ENCODE assay signal across 24 cellular contexts in genomic region chr6:157072128-157072527, GRCh38.
"Had no signal": no experiment of that assay in that cellular context is flagged by ENCODE, and none has a peak within 500 bp of the region (broad histone marks: within the 10 kb centered on the region; RNA-seq: fewer than 3 reads in every experiment).

No MANE protein-coding gene starts in this region.

- H3K9me2 ChIP-seq: SK-N-SH had no signal

- H3K4me3 Mint-ChIP-seq: activated CD8-positive, alpha-beta T cell treated with anti-CD3 and anti-CD28 coated beads, Interleukin-2, amount 10 ng/mL, durations not matched to agents 7 days and 5 days; central memory CD8-positive, alpha-beta T cell had no signal

- H3K9ac ChIP-seq: SK-N-SH had no signal

- H3K27ac Mint-ChIP-seq: activated CD8-positive, alpha-beta T cell treated with anti-CD3 and anti-CD28 coated beads, Interleukin-2, amount 10 ng/mL, durations not matched to agents 7 days and 5 days had no signal

- H3K9me3 ChIP-seq: Peyer's patch, SJCRH30, SK-N-SH had no signal

- H3K27me3 ChIP-seq: Peyer's patch, SJCRH30 had no signal

- H3K4me2 ChIP-seq: SK-N-SH had no signal

- DNase-seq: activated CD4-positive, alpha-beta T cell treated with anti-CD3 and anti-CD28 coated beads for 48 hours; activated CD4-positive, alpha-beta T cell treated with anti-CD3 and anti-CD28 coated beads, Interleukin-2, amount 50 U/mL, for 4 hours; activated CD4-positive, CD25-positive, alpha-beta regulatory T cell treated with anti-CD3 and anti-CD28 coated beads, Interleukin-2, amount 50 U/mL, for 72 hours; activated CD8-positive, alpha-beta memory T cell treated with anti-CD3 and anti-CD28 coated beads, Interleukin-2, amount 50 U/mL, for 48 hours; activated CD8-positive, alpha-beta T cell treated with anti-CD3 and anti-CD28 coated beads, Interleukin-2, amount 10 ng/mL, durations not matched to agents 7 days and 5 days; activated naive CD4-positive, alpha-beta T cell treated with anti-CD3 and anti-CD28 coated beads, Interleukin-2, amount 50 U/mL, for 16 hours; activated T-cell treated with anti-CD3 and anti-CD28 coated beads, Interleukin-2, amount 50 U/mL, for 1 hour; aorta; Kasumi-1; NCI-H1105 treated with DMSO at 0.1 percent for 48 hours; NCI-H1436 treated with DMSO at 0.1 percent for 48 hours; NCI-H187; NCI-H2081; NCI-H2227 treated with DMSO at 0.1 percent for 48 hours; NCI-H446 treated with DMSO at 0.1 percent for 48 hours; NCI-H526; NCI-H82; Peyer's patch; Right ventricle myocardium superior; SJCRH30; SK-N-SH; T-helper 1 cell had no signal

- ATAC-seq: activated CD8-positive, alpha-beta T cell treated with anti-CD3 and anti-CD28 coated beads, Interleukin-2, amount 10 ng/mL, durations not matched to agents 7 days and 5 days had no signal

- H3K27ac ChIP-seq: Peyer's patch, RWPE1, SJCRH30 had no signal

- H3K4me3 ChIP-seq: Peyer's patch, SJCRH30 had no signal

- H3K27me3 Mint-ChIP-seq: central memory CD8-positive, alpha-beta T cell had no signal

- H3K9me3 Mint-ChIP-seq: central memory CD8-positive, alpha-beta T cell had no signal

- H3K36me3 ChIP-seq: Peyer's patch, SJCRH30 had no signal
